ENCODE assay signal across 10 cellular contexts in the genomic region with DNA sequence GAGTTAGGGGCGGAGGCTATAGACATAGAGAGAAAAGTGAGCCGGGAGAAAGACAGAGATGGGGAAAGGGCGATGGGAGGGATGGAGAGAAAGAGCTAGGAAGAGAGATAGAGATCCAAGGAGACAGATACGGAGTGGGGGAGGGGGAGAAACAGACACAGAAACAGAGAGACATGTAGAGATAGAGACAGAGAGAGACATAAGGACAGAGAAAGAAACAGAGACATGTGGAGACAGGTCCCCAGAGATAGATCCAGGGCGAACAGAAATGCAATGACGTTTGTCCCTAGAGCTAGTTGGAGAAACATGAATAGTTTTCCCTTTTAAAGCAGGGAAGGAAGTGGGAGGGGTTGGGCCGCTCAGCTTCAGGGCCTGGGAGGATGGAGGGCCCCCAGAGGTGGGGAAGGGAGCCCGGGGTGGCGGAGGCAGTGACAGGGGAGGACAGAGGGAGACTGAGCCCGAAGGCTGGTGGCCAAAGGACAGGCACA. TPM values are rescaled to one million over a fixed set of nuclear protein-coding genes. Genes with fewer than 3 reads are reported as not detected.
DNase-seq lines count a peak whose midpoint lies in the region; ATAC-seq and TF ChIP-seq lines count a peak whose summit lies in the region.
"Had no signal": no experiment of that assay in that cellular context is flagged by ENCODE, and none has a peak within 500 bp of the region (broad histone marks: within the 10 kb centered on the region; RNA-seq: fewer than 3 reads in every experiment).

No MANE protein-coding gene starts in this region.

- H3K4me2 ChIP-seq in neural progenitor cell = peak overlapping the region; percentile 69
- no peak overlapping the region for H3K4me2 ChIP-seq in MM.1S (ENCODE audit: low read depth, low read length)

- H3K9me2 ChIP-seq in MM.1S (replicated peaks; ENCODE audit: insufficient read depth, low read length) = no peaks in the 10 kb centered on the region

- no peak for TF ChIP-seq EP300 in gastroesophageal sphincter (IDR thresholded peaks at IDR 0.05)

- H3F3A ChIP-seq in neural progenitor cell (ENCODE audit: low read depth) (peaks cover 38% of the 10 kb centered on the region), MM.1S (ENCODE audit: insufficient read depth, low read length) (no peaks in the 10 kb centered on the region)

- peaks cover 32% of the 10 kb centered on the region for H3K4me1 Mint-ChIP-seq in neural progenitor cell

- H3K9me3 ChIP-seq in gastroesophageal sphincter = no peaks in the 10 kb centered on the region
- no peaks in the 10 kb centered on the region for H3K9me3 ChIP-seq in neural progenitor cell (ENCODE audit: low read depth)
- H3K9me3 ChIP-seq in MM.1S (replicated peaks; ENCODE audit: insufficient read depth, low read length) = no peaks in the 10 kb centered on the region
- H3K9me3 ChIP-seq: pancreas had no signal

- peaks cover 7% of the 10 kb centered on the region for H3K27me3 ChIP-seq in gastroesophageal sphincter
- H3K27me3 ChIP-seq in neural progenitor cell = peaks cover 12% of the 10 kb centered on the region
- peaks cover 38% of the 10 kb centered on the region for H3K27me3 ChIP-seq in MM.1S (replicated peaks; ENCODE audit: insufficient read depth, low read length)
- H3K27me3 ChIP-seq: pancreas had no signal

- TF ChIP-seq CTCF in gastroesophageal sphincter (IDR thresholded peaks at IDR 0.05) (no peak), neural progenitor cell (IDR thresholded peaks at IDR 0.05) (no peak), MM.1S (IDR thresholded peaks at IDR 0.05; ENCODE audit: low read length) (no peak)

- no peaks in the 10 kb centered on the region for H3K36me3 Mint-ChIP-seq in neural progenitor cell

- H2AFZ ChIP-seq in neural progenitor cell (replicated peaks) = peak overlapping the region; percentile 85
- no peak overlapping the region for H2AFZ ChIP-seq in MM.1S (ENCODE audit: low read length)

- H4K20me1 ChIP-seq in neural progenitor cell (ENCODE audit: low read depth) (no peaks in the 10 kb centered on the region), MM.1S (ENCODE audit: insufficient read depth, low read length) (no peaks in the 10 kb centered on the region)

- DNase-seq in Right ventricle myocardium inferior (ENCODE audit: missing footprints) = peak; percentile 77
- DNase-seq in cardiac septum (ENCODE audit: low spot score) = no peak
- no peak for DNase-seq in neural progenitor cell (ENCODE audit: low spot score)
- no peak for DNase-seq in superior temporal gyrus (ENCODE audit: extremely low spot score)
- no peak for DNase-seq in MM.1S
- DNase-seq in stimulated activated CD4-positive, alpha-beta T cell treated with anti-CD3 and anti-CD28 coated beads, Interleukin-4, amount 100 ng/mL, for 1 hour = no peak
- DNase-seq in activated CD4-positive, alpha-beta T cell treated with anti-CD3 and anti-CD28 coated beads for 48 hours = no peak
- DNase-seq: AML-193 had no signal

- peak; percentile 65 to 69 for TF ChIP-seq POLR2A in gastroesophageal sphincter (IDR thresholded peaks at IDR 0.05)

- H3K79me2 ChIP-seq in neural progenitor cell (ENCODE audit: low read depth) (no peaks in the 10 kb centered on the region), MM.1S (ENCODE audit: low read length) (no peaks in the 10 kb centered on the region)

- H3K9me3 Mint-ChIP-seq in neural progenitor cell = no peaks in the 10 kb centered on the region

- WGBS in gastroesophageal sphincter (ENCODE audit: low coverage in 1 of 2), 2 donors = 6 to 8% methylated on average over 6 to 9 of the region's 10 CpGs

- H3K36me3 ChIP-seq in gastroesophageal sphincter = no peaks in the 10 kb centered on the region
- no peaks in the 10 kb centered on the region for H3K36me3 ChIP-seq in neural progenitor cell
- H3K36me3 ChIP-seq in MM.1S (replicated peaks; ENCODE audit: insufficient read depth, low read length) = no peaks in the 10 kb centered on the region
- H3K36me3 ChIP-seq: pancreas had no signal

- H3K9ac ChIP-seq in neural progenitor cell = no peak overlapping the region
- no peak overlapping the region for H3K9ac ChIP-seq in MM.1S (ENCODE audit: low read length)

- H3K27ac ChIP-seq in gastroesophageal sphincter (peak overlapping the region; percentile 89 to 97 (median 96)), neural progenitor cell (no peak overlapping the region), MM.1S (ENCODE audit: low read length) (no peak overlapping the region)

- intact Hi-C loops in Right ventricle myocardium inferior (cut with DNase I) (loop anchor here (5.0 kb wide), 1 partner anchor 66 kb away; the partner anchor contains the start of genes KCNK6 and YIF1B), cardiac septum (cut with DNase I) (no loop called here)

- peak; percentile 49 for ATAC-seq in Right ventricle myocardium inferior
- ATAC-seq in gastroesophageal sphincter = peak; percentile 57

- H3K4me1 ChIP-seq in gastroesophageal sphincter = peaks cover 0 to 88% (median 14%) of the 10 kb centered on the region in 3 donors
- H3K4me1 ChIP-seq in neural progenitor cell = peaks cover 28% of the 10 kb centered on the region
- no peaks in the 10 kb centered on the region for H3K4me1 ChIP-seq in MM.1S (ENCODE audit: low read length)

- peak overlapping the region; percentile 67 for H3K27ac Mint-ChIP-seq in neural progenitor cell

- H3K27me3 Mint-ChIP-seq in neural progenitor cell (ENCODE audit: insufficient read depth, low read depth) = peaks cover 15% of the 10 kb centered on the region

- peak overlapping the region; percentile 57 for H3K4me3 Mint-ChIP-seq in neural progenitor cell

- H3K4me3 ChIP-seq in gastroesophageal sphincter (peak overlapping the region; percentile 55 to 81), neural progenitor cell (peak overlapping the region; percentile 13), MM.1S (ENCODE audit: low read length) (no peak overlapping the region)
- H3K4me3 ChIP-seq: pancreas had no signal

RNA-seq across cellular contexts. Expression of gene PPP1R14A, which starts 4.6 kb away (rescaled TPM):
- 35.9 TPM for total RNA-seq in Right ventricle myocardium inferior
- total RNA-seq in cardiac septum = 23.9 TPM
- 100 to 1,000 TPM; 226 to 468 (median 332) TPM for total RNA-seq in gastroesophageal sphincter
- total RNA-seq in neural progenitor cell (ENCODE audit: low replicate concordance) = 2.0 and 4.2 TPM in 2 replicates

RNA-seq across cellular contexts. Expression of gene SPINT2, which starts 12.8 kb away (rescaled TPM):
- total RNA-seq in Right ventricle myocardium inferior (9.1 TPM), cardiac septum (17.3 TPM), gastroesophageal sphincter (10 to 100 TPM in 2 of 4 donors, 1 to 10 TPM in 2; 2.1 to 51.7 (median 10.9) TPM), neural progenitor cell (ENCODE audit: low replicate concordance) (71.0 and 177 TPM in 2 replicates)

RNA-seq across cellular contexts. Expression of gene DPF1, which starts 27.6 kb away (rescaled TPM):
- 0.11 TPM for total RNA-seq in Right ventricle myocardium inferior
- total RNA-seq in cardiac septum = 0.51 TPM
- total RNA-seq in gastroesophageal sphincter = not detected
- 3.4 and 6.5 TPM in 2 replicates for total RNA-seq in neural progenitor cell (ENCODE audit: low replicate concordance)

RNA-seq across cellular contexts. Expression of gene C19orf33, which starts 52.4 kb away (rescaled TPM):
- 6.7 TPM for total RNA-seq in Right ventricle myocardium inferior
- 2.0 TPM for total RNA-seq in cardiac septum
- 10 to 100 TPM in 1 of 4 donors, 1 to 10 TPM in 2, not detected in 1; 4.7 to 48.7 (median 7.9) TPM for total RNA-seq in gastroesophageal sphincter
- not detected in 2 replicates for total RNA-seq in neural progenitor cell (ENCODE audit: low replicate concordance)

Comparison
In these comparisons a context has a peak if more than half of its experiments do, and no peak if none do; other contexts are left out.
1. H3K27ac ChIP-seq: peak in gastroesophageal sphincter (4 of 4); none in neural progenitor cell (single experiment) and MM.1S (single experiment).